In the genomic region with DNA sequence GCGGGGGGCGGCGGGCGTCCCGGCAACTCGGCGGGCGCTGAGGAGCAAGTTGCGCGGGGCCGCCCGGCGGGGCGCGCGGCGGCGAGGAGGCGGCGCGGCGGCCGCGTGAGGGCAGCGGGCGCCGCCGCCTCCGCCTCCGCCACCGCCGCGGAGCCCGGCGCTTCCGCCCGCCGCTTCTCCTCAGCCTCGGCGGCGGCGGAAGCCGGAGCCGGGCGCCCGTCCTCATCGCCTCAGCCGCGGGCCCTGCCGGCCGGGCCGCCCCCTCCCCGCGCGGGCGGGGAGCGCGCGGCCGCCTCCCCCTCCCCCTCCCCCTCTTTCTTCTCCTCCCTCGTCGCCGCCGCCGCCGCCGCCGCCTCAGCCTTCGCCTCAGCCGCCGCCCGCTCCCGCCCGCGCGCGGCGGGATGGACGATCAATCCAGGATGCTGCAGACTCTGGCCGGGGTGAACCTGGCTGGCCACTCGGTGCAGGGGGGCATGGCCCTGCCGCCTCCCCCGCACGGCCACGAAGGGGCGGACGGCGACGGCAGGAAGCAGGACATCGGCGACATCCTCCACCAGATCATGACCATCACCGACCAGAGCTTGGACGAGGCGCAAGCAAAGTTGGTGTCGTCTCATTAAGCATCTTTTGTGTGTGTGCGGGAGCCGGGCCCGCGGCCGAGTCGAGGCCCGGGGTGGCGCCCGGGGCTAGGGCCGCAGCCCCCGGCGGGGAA, we compare ENCODE assay signal across 8 cellular contexts. TPM values are rescaled to one million over a fixed set of nuclear protein-coding genes. Genes with fewer than 3 reads are reported as not detected.
DNase-seq lines count a peak whose midpoint lies in the region; ATAC-seq and TF ChIP-seq lines count a peak whose summit lies in the region.

PBX3 (plus strand) TSS at position 321 of the 712 bp plus-strand sequence.

- H3K4me3 Mint-ChIP-seq in activated CD8-positive, alpha-beta T cell treated with anti-CD3 and anti-CD28 coated beads, Interleukin-2, amount 10 ng/mL, durations not matched to agents 7 days and 5 days: peak within 1 kb of the TSS; percentile 89
- peak within 1 kb of the TSS; percentile 98 for H3K4me3 Mint-ChIP-seq in endothelial cell (ENCODE audit: unreplicated experiment)

- H3K4me3 ChIP-seq in GM12865 (ENCODE audit: low read depth, low read length) (peak within 1 kb of the TSS; percentile 89), HEK293 (ENCODE audit: low read depth, low read length) (peak within 1 kb of the TSS; percentile 69), mononuclear cell (ENCODE audit: low read length) (peak within 1 kb of the TSS; percentile 62)

- H3K4me1 Mint-ChIP-seq in activated CD8-positive, alpha-beta T cell treated with anti-CD3 and anti-CD28 coated beads, Interleukin-2, amount 10 ng/mL, durations not matched to agents 7 days and 5 days (ENCODE audit: low read depth): peaks cover 35% of the 10 kb centered on the region
- H3K4me1 Mint-ChIP-seq in endothelial cell (ENCODE audit: unreplicated experiment): peaks cover 8% of the 10 kb centered on the region

- peaks cover 3% of the 10 kb centered on the region for H3K27me3 ChIP-seq in mononuclear cell (ENCODE audit: insufficient read depth, low read length)

- POLR2A ChIA-PET in HEK293 (lab: Yijun Ruan, JAX): interaction anchor here (2.0 kb wide), 1 partner anchor 40 kb away, joined by 12 read pairs; the partner anchor contains the start of gene MAPKAP1
- POLR2A ChIA-PET in activated CD8-positive, alpha-beta T cell treated with anti-CD3 and anti-CD28 coated beads, Interleukin-2, amount 10 ng/mL, durations not matched to agents 7 days and 5 days (lab: Charles Lee): interaction anchor here (1.2 to 1.8 kb wide), 2 partner anchors 40 to 83 kb away, joined by 4 read pairs; partner anchors contain the start of gene MAPKAP1

- peaks cover 22% of the 10 kb centered on the region for H3K4me1 ChIP-seq in HEK293 (ENCODE audit: control insufficient read depth, insufficient read depth, low read length)
- peaks cover 22% of the 10 kb centered on the region for H3K4me1 ChIP-seq in mononuclear cell (ENCODE audit: insufficient read depth, low read length)

- ATAC-seq in activated CD8-positive, alpha-beta T cell treated with anti-CD3 and anti-CD28 coated beads, Interleukin-2, amount 10 ng/mL, durations not matched to agents 7 days and 5 days: peak; percentile 7
- ATAC-seq in stimulated activated naive CD8-positive, alpha-beta T cell treated with anti-CD3 and anti-CD28 coated beads, Interleukin-15, Interleukin-2, amounts not matched to agents 100 U/mL and 50 U/mL, for 24 hours: no peak

- H3K36me3 ChIP-seq in HEK293 (ENCODE audit: control insufficient read depth in 2 of 2, insufficient read depth in 1 of 2, low read length in 2 of 2): 0 out of 3 replicates have a peak, but pooled peaks cover 0 to 4% of the 10 kb centered on the region in 2 experiments

- no peaks in the 10 kb centered on the region for H3K9me3 Mint-ChIP-seq in activated CD8-positive, alpha-beta T cell treated with anti-CD3 and anti-CD28 coated beads, Interleukin-2, amount 10 ng/mL, durations not matched to agents 7 days and 5 days (ENCODE audit: insufficient read depth)
- no peaks in the 10 kb centered on the region for H3K9me3 Mint-ChIP-seq in endothelial cell (ENCODE audit: unreplicated experiment)

- peak within 1 kb of the TSS; percentile 95 for H3K27ac ChIP-seq in HEK293 (ENCODE audit: extremely low read depth, low read depth, low read length)

- H3K36me3 Mint-ChIP-seq in activated CD8-positive, alpha-beta T cell treated with anti-CD3 and anti-CD28 coated beads, Interleukin-2, amount 10 ng/mL, durations not matched to agents 7 days and 5 days (ENCODE audit: low read depth): peaks cover 20% of the 10 kb centered on the region
- H3K36me3 Mint-ChIP-seq in endothelial cell (ENCODE audit: low read depth, unreplicated experiment): no peaks in the 10 kb centered on the region

- CTCF ChIA-PET in HEK293 (lab: Yijun Ruan, JAX): interaction anchor here (1.0 kb wide), 1 partner anchor 12 kb away, joined by 3 read pairs; no protein-coding TSS in a partner anchor
- CTCF ChIA-PET in activated CD8-positive, alpha-beta T cell treated with anti-CD3 and anti-CD28 coated beads, Interleukin-2, amount 10 ng/mL, durations not matched to agents 7 days and 5 days (lab: Charles Lee): no interaction called here

- H3K27me3 Mint-ChIP-seq in activated CD8-positive, alpha-beta T cell treated with anti-CD3 and anti-CD28 coated beads, Interleukin-2, amount 10 ng/mL, durations not matched to agents 7 days and 5 days (ENCODE audit: low read depth): peaks cover 26% of the 10 kb centered on the region
- peaks cover 4% of the 10 kb centered on the region for H3K27me3 Mint-ChIP-seq in endothelial cell (ENCODE audit: unreplicated experiment)

- no peak for TF ChIP-seq CTCF in GM12865 (IDR thresholded peaks at IDR 0.05; ENCODE audit: insufficient read depth, low read depth, low read length, missing control alignments)
- TF ChIP-seq CTCF in HEK293 (tag by site-specific recombination; IDR thresholded peaks at IDR 0.05): no peak
- no peak for TF ChIP-seq CTCF in endothelial cell (IDR thresholded peaks at IDR 0.05; ENCODE audit: unreplicated experiment)

- H3K9me3 ChIP-seq in HEK293 (ENCODE audit: control insufficient read depth, insufficient read depth, low read depth, low read length) (no peaks in the 10 kb centered on the region), mononuclear cell (ENCODE audit: low read depth, low read length) (no peaks in the 10 kb centered on the region)

- DNase-seq in GM12865 (ENCODE audit: low read depth) (peak; percentile 70), NCI-H2171 treated with DMSO at 0.1 percent for 48 hours (lab: John Stamatoyannopoulos, UW) (peak; percentile 25), endothelial cell (ENCODE audit: low spot score) (peak; percentile 59), NCI-H187 treated with DMSO at 0.1 percent for 48 hours (lab: John Stamatoyannopoulos, UW) (no peak)
- peak; percentile 55 for DNase-seq in activated CD8-positive, alpha-beta T cell treated with anti-CD3 and anti-CD28 coated beads, Interleukin-2, amount 10 ng/mL, durations not matched to agents 7 days and 5 days
- peak; percentile 58 for DNase-seq in stimulated activated naive CD8-positive, alpha-beta T cell treated with anti-CD3 and anti-CD28 coated beads, Interleukin-15, Interleukin-2, amounts not matched to agents 100 U/mL and 50 U/mL, for 24 hours

- peak within 1 kb of the TSS; percentile 92 for H3K27ac Mint-ChIP-seq in activated CD8-positive, alpha-beta T cell treated with anti-CD3 and anti-CD28 coated beads, Interleukin-2, amount 10 ng/mL, durations not matched to agents 7 days and 5 days
- H3K27ac Mint-ChIP-seq in endothelial cell (ENCODE audit: unreplicated experiment): peak within 1 kb of the TSS; percentile 85

TF ChIP-seq in HEK293, 187 proteins besides CTCF, POLR2A, EP300 and RAD21 (continues in another document):
- TF ChIP-seq, protein P1, sequence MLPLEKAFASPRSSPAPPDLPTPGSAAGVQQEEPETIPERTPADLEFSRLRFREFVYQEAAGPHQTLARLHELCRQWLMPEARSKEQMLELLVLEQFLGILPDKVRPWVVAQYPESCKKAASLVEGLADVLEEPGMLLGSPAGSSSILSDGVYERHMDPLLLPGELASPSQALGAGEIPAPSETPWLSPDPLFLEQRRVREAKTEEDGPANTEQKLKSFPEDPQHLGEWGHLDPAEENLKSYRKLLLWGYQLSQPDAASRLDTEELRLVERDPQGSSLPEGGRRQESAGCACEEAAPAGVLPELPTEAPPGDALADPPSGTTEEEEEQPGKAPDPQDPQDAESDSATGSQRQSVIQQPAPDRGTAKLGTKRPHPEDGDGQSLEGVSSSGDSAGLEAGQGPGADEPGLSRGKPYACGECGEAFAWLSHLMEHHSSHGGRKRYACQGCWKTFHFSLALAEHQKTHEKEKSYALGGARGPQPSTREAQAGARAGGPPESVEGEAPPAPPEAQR (tag by site-specific recombination; IDR thresholded peaks at IDR 0.05): no peak
- no peak for TF ChIP-seq ZNF324 (tag by site-specific recombination; IDR thresholded peaks at IDR 0.05)
- no peak for TF ChIP-seq ZNF561 (tag by site-specific recombination; IDR thresholded peaks at IDR 0.05; ENCODE audit: borderline replicate concordance)
- no peak for TF ChIP-seq KLF17 (tag by site-specific recombination; IDR thresholded peaks at IDR 0.05)
- TF ChIP-seq KLF8 (tag by site-specific recombination; IDR thresholded peaks at IDR 0.05): 0 out of 2 replicates have a peak, but pooled peaks have one; percentile 31
- no peak for TF ChIP-seq PBX3 (CRISPR knock-in tag; IDR thresholded peaks at IDR 0.05)
- TF ChIP-seq ZNF555 (tag by site-specific recombination; conservative IDR thresholded peaks at IDR 0.05): no peak
- TF ChIP-seq ZNF704 (tag by site-specific recombination; IDR thresholded peaks at IDR 0.05): no peak
- peak; percentile 32; the same call in 1 of the 2 replicates for TF ChIP-seq ZBTB8A (tag by site-specific recombination; IDR thresholded peaks at IDR 0.05)

RNA-seq across cellular contexts. Expression of gene PBX3, which starts in this region (rescaled TPM):
- 10 to 100 TPM; 22.0 to 24.4 TPM for total RNA-seq in activated CD8-positive, alpha-beta T cell treated with anti-CD3 and anti-CD28 coated beads, Interleukin-2, amount 10 ng/mL, durations not matched to agents 7 days and 5 days
- total RNA-seq in endothelial cell (ENCODE audit: unreplicated experiment) (37.6 TPM), mononuclear cell (38.1 TPM)
